In genomic region chr15:80107774-80108173, GRCh38 we compare ENCODE assay signal across 21 cellular contexts.
"Had no signal": no experiment of that assay in that cellular context is flagged by ENCODE, and none has a peak within 500 bp of the region (broad histone marks: within the 10 kb centered on the region; RNA-seq: fewer than 3 reads in every experiment).

No MANE protein-coding gene starts in this region.

- ATAC-seq: activated CD4-positive, alpha-beta T cell treated with anti-CD3 and anti-CD28 coated beads for 36 hours; activated T-cell treated with anti-CD3 and anti-CD28 coated beads, Interleukin-2, amount 50 U/mL, for 4 hours; naive thymus-derived CD4-positive, alpha-beta T cell; stimulated activated naive CD8-positive, alpha-beta T cell treated with anti-CD3 and anti-CD28 coated beads, Interleukin-15, Interleukin-2, amounts not matched to agents 100 U/mL and 50 U/mL, for 24 hours had no signal

- H3K9me3 ChIP-seq: heart right ventricle, tibial artery had no signal

- H3K27ac Mint-ChIP-seq: activated B cell treated with CpG ODN at 0.5 μM for 24 hours; activated CD4-positive, alpha-beta T cell treated with anti-CD3 and anti-CD28 coated beads for 36 hours; activated naive CD8-positive, alpha-beta T cell treated with anti-CD3 and anti-CD28 coated beads for 36 hours; activated T-helper 2 cell treated with anti-CD3 and anti-CD28 coated beads, Interferon-gamma antibody, Interleukin-2, Interleukin-4, amounts not matched to agents 10 μg/mL and 5 μg/mL and 100 μg/mL, durations not matched to agents 14 hours and 24 hours and 36 hours; naive thymus-derived CD4-positive, alpha-beta T cell had no signal

- H3K4me1 Mint-ChIP-seq: neural crest cell had no signal

- DNase-seq: activated B cell treated with CpG ODN at 0.5 μM for 24 hours; activated CD4-positive, alpha-beta T cell treated with anti-CD3 and anti-CD28 coated beads for 36 hours; activated CD4-positive, alpha-beta T cell treated with anti-CD3 and anti-CD28 coated beads, Interleukin-2, amount 50 U/mL, for 4 hours; activated CD8-positive, alpha-beta memory T cell treated with anti-CD3 and anti-CD28 coated beads for 24 hours; activated CD8-positive, alpha-beta memory T cell treated with anti-CD3 and anti-CD28 coated beads, Interleukin-2, amount 50 U/mL, for 4 hours; activated naive CD4-positive, alpha-beta T cell; activated naive CD8-positive, alpha-beta T cell treated with anti-CD3 and anti-CD28 coated beads for 36 hours; activated T-cell treated with anti-CD3 and anti-CD28 coated beads, Interleukin-2, amount 50 U/mL, for 4 hours; cerebellar nuclear complex; kidney glomerular epithelial cell; mesenchymal stem cell; naive thymus-derived CD4-positive, alpha-beta T cell; occipital lobe; posterior cingulate gyrus; stimulated activated CD4-positive, alpha-beta T cell treated with anti-CD3 and anti-CD28 coated beads, Interleukin-2, amount 100 ng/mL, for 48 hours; stimulated activated naive CD8-positive, alpha-beta T cell treated with anti-CD3 and anti-CD28 coated beads, Interleukin-15, Interleukin-2, amounts not matched to agents 100 U/mL and 50 U/mL, for 24 hours; tibial artery had no signal

- H3K27me3 Mint-ChIP-seq: activated B cell treated with CpG ODN at 0.5 μM for 24 hours; activated CD4-positive, alpha-beta T cell treated with anti-CD3 and anti-CD28 coated beads for 36 hours; activated naive CD8-positive, alpha-beta T cell treated with anti-CD3 and anti-CD28 coated beads for 36 hours; naive thymus-derived CD4-positive, alpha-beta T cell had no signal

- H3K4me3 Mint-ChIP-seq: activated B cell treated with CpG ODN at 0.5 μM for 24 hours; activated CD4-positive, alpha-beta T cell treated with anti-CD3 and anti-CD28 coated beads for 36 hours; activated naive CD8-positive, alpha-beta T cell treated with anti-CD3 and anti-CD28 coated beads for 36 hours; activated T-cell treated with anti-CD3 and anti-CD28 coated beads, Interleukin-2, amount 50 U/mL, for 4 hours; naive thymus-derived CD4-positive, alpha-beta T cell; neural crest cell had no signal

- H3K9me3 Mint-ChIP-seq: activated B cell treated with CpG ODN at 0.5 μM for 24 hours; activated naive CD8-positive, alpha-beta T cell treated with anti-CD3 and anti-CD28 coated beads for 36 hours; activated T-cell treated with anti-CD3 and anti-CD28 coated beads, Interleukin-2, amount 50 U/mL, for 4 hours; activated T-helper 2 cell treated with anti-CD3 and anti-CD28 coated beads, Interferon-gamma antibody, Interleukin-2, Interleukin-4, amounts not matched to agents 10 μg/mL and 5 μg/mL and 100 μg/mL, durations not matched to agents 14 hours and 24 hours and 36 hours; naive thymus-derived CD4-positive, alpha-beta T cell; neural crest cell had no signal

- H3K27me3 ChIP-seq: heart right ventricle, tibial artery had no signal

- H3K4me3 ChIP-seq: coronary artery, heart right ventricle, tibial artery had no signal

- H3K27ac ChIP-seq: coronary artery, heart right ventricle, tibial artery had no signal
